Comparison of ENCODE assay signal across 13 cellular contexts in genomic region chr13:53141336-53141735, GRCh38.
"Had no signal": no experiment of that assay in that cellular context is flagged by ENCODE, and none has a peak within 500 bp of the region (broad histone marks: within the 10 kb centered on the region; RNA-seq: fewer than 3 reads in every experiment).

No MANE protein-coding gene starts in this region.

- ATAC-seq: esophagus mucosa; left lobe of liver; naive thymus-derived CD8-positive, alpha-beta T cell had no signal

- DNase-seq: activated CD4-positive, alpha-beta T cell treated with anti-CD3 and anti-CD28 coated beads for 1 hour; activated CD4-positive, alpha-beta T cell treated with anti-CD3 and anti-CD28 coated beads, Interleukin-2, amount 50 U/mL, for 4 hours; activated naive CD4-positive, alpha-beta T cell treated with Interleukin-2 at 50 U/mL for 16 hours; activated T-cell treated with anti-CD3 and anti-CD28 coated beads for 4 hours; anterior cingulate cortex; brain microvascular endothelial cell; naive thymus-derived CD8-positive, alpha-beta T cell; stimulated activated CD4-positive, alpha-beta T cell treated with anti-CD3 and anti-CD28 coated beads, Interleukin-15, amount 100 ng/mL, for 24 hours; stimulated activated CD4-positive, alpha-beta T cell treated with anti-CD3 and anti-CD28 coated beads, Interleukin-4, amount 100 ng/mL, for 1 hour; stimulated activated naive CD4-positive, alpha-beta T cell; uterus had no signal
